ENCODE assay signal across 10 cellular contexts in the genomic region with DNA sequence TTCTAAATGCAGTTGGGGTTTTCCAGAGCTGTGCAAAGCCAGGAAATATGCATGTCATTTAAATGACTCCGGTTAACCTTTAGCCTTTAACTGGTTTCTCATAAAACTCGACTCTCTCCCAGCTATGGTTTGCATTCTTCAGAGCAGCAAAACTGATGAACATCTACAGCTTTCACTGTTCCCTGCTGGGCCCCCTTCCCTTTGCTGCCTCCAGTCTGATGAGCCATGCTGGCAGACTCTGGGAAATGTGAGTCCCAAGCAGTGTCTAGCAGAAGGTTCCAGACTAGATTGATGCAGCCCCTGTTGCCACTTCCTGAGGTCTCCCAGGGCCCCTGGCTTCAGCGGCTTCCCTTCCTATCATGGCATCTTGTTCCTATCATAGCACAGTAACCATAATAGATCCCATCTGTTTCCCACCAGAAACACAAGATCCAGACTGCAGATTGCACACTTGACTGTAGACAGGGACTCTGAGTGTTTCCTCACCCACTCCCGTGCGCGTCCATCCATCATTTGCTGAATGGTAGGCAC.
DNase-seq lines count a peak whose midpoint lies in the region; ATAC-seq and TF ChIP-seq lines count a peak whose summit lies in the region.
"Had no signal": no experiment of that assay in that cellular context is flagged by ENCODE, and none has a peak within 500 bp of the region (broad histone marks: within the 10 kb centered on the region; RNA-seq: fewer than 3 reads in every experiment).

No MANE protein-coding gene starts in this region.

- no peaks in the 10 kb centered on the region for H3K27me3 Mint-ChIP-seq in chondrocyte (ENCODE audit: low read depth)

- peaks cover 2% of the 10 kb centered on the region for H3K36me3 Mint-ChIP-seq in chondrocyte (ENCODE audit: low read depth)

- no peaks in the 10 kb centered on the region for H3K79me2 ChIP-seq in OCI-LY7 (ENCODE audit: insufficient read depth, low read depth, low read length)

- peak overlapping the region; percentile 5 for H3K4me3 Mint-ChIP-seq in chondrocyte (ENCODE audit: unreplicated experiment)

- no peaks in the 10 kb centered on the region for H3K9me3 Mint-ChIP-seq in chondrocyte (ENCODE audit: low read depth)

- no peak for ATAC-seq in HG03354 (IDR thresholded peaks at IDR 0.05; ENCODE audit: poor library complexity, severe bottlenecking, unreplicated experiment)

- no peak overlapping the region for H3K4me2 ChIP-seq in OCI-LY7 (ENCODE audit: low read length)

- H3K9me2 ChIP-seq in OCI-LY7 (ENCODE audit: insufficient read depth, low read length): no peaks in the 10 kb centered on the region

- H3K9me3 ChIP-seq in OCI-LY7 (ENCODE audit: low read length): no peaks in the 10 kb centered on the region

- no TSS peak for BruUV-seq in OCI-LY7 (replicated peaks; lab: Mats Ljungman, UMichigan)

- H2AFZ ChIP-seq in OCI-LY7 (ENCODE audit: low read length): no peak overlapping the region

- intact Hi-C loops in posterior vena cava (cut with DNase I): loop anchor here (5.0 to 10.0 kb wide), 2 partner anchors 75 to 263 kb away; no protein-coding TSS in a partner anchor
- intact Hi-C loops in cardiac septum (cut with DNase I): no loop called here
- intact Hi-C loops in OCI-LY7 (cut with micrococcal nuclease; ENCODE audit: unreplicated experiment): no loop called here

- no peak for TF ChIP-seq CTCF in chondrocyte (IDR thresholded peaks at IDR 0.05)
- no peak for TF ChIP-seq CTCF in OCI-LY7 (conservative IDR thresholded peaks at IDR 0.05; ENCODE audit: low read length)

- DNase-seq in ELF-1 (ENCODE audit: low read depth, low spot score): peak; percentile 38
- DNase-seq in NCI-H2171 (lab: John Stamatoyannopoulos, UW): peak; percentile 32
- peak; percentile 59 for DNase-seq in chondrocyte (ENCODE audit: low spot score)
- peak; percentile 74 for DNase-seq in posterior vena cava (ENCODE audit: low spot score)
- no peak for DNase-seq in cardiac septum (ENCODE audit: low spot score)
- no peak for DNase-seq in foreskin melanocyte
- no peak for DNase-seq in OCI-LY7 (ENCODE audit: low spot score)
- DNase-seq: NCI-H2081, retina had no signal

- CTCF ChIA-PET in OCI-LY7 (lab: Charles Lee; ENCODE audit: unreplicated experiment): no interaction called here

- POLR2A ChIA-PET in OCI-LY7 (lab: Charles Lee): no interaction called here

- no peak overlapping the region for H3K4me3 ChIP-seq in OCI-LY7 (ENCODE audit: low read depth, low read length, poor library complexity, severe bottlenecking)

- H3K27ac Mint-ChIP-seq in chondrocyte (ENCODE audit: unreplicated experiment): peak overlapping the region; percentile 90

- no peak overlapping the region for H3K27ac ChIP-seq in OCI-LY7 (ENCODE audit: low read depth, low read length, poor library complexity, severe bottlenecking)

- peaks cover 35% of the 10 kb centered on the region; the same call in 1 of the 2 replicates for H3K36me3 ChIP-seq in OCI-LY7 (ENCODE audit: insufficient read depth, low read length)

- no peaks in the 10 kb centered on the region for H3K4me1 ChIP-seq in OCI-LY7 (ENCODE audit: insufficient read depth, low read length, poor library complexity, severe bottlenecking)

- H3K4me1 Mint-ChIP-seq in chondrocyte (ENCODE audit: low read depth): peaks cover 67% of the 10 kb centered on the region

- no peaks in the 10 kb centered on the region for H4K20me1 ChIP-seq in OCI-LY7 (ENCODE audit: insufficient read depth, low read length)

Comparison
In these comparisons a context has a peak if more than half of its experiments do, and no peak if none do; other contexts are left out.
1. DNase-seq: peak in ELF-1 (single experiment), NCI-H2171 (single experiment), chondrocyte (single experiment) and posterior vena cava (single experiment); none in cardiac septum (single experiment), foreskin melanocyte (single experiment) and OCI-LY7 (single experiment).
2. intact Hi-C loops: an anchor here in posterior vena cava (5.0 to 10.0 kb wide); none called in cardiac septum and OCI-LY7.